1 cellular context compared by ENCODE assay signal in the genomic region with DNA sequence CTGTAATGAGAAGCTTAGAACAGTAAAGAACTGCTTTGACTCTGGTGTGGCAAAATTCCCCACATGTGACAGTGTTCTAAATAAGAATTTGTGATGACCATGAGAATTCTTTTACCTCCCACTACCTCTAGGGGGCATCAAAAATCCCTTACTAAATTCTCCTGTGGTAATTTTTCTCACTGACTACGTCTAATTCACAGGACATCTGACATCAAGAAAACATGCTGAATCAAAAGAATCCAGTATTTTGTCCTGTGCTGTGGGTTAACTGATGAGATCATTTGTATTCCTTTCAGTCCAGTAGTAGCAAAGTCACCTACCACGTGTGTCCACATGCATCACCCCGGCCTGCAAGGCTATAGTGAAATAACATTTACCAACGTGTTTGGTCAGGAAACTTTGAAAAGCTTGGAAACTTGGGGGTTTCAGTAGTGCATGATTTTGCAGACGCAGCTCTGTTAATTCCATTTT.
TF ChIP-seq lines count a peak whose summit lies in the region.

No MANE protein-coding gene starts in this region.

TF ChIP-seq in HEK293, 187 proteins besides CTCF, POLR2A, EP300 and RAD21 (continued from another document):
- TF ChIP-seq ZNF768 (tag by site-specific recombination; IDR thresholded peaks at IDR 0.05) (no peak), ZNF16 (tag by site-specific recombination; IDR thresholded peaks at IDR 0.05; ENCODE audit: low read depth) (no peak), ZNF19 (tag by site-specific recombination; IDR thresholded peaks at IDR 0.05; ENCODE audit: low read depth) (no peak), RBAK (tag by site-specific recombination; IDR thresholded peaks at IDR 0.05) (no peak), ZNF530 (tag by site-specific recombination; IDR thresholded peaks at IDR 0.05; ENCODE audit: low read depth) (no peak), ZNF76 (tag by site-specific recombination; IDR thresholded peaks at IDR 0.05; ENCODE audit: borderline replicate concordance, low read depth) (no peak), ZNF214 (tag by site-specific recombination; IDR thresholded peaks at IDR 0.05; ENCODE audit: borderline replicate concordance) (no peak), ZNF777 (tag by site-specific recombination; IDR thresholded peaks at IDR 0.05; ENCODE audit: borderline replicate concordance) (no peak), ZSCAN23 (tag by site-specific recombination; IDR thresholded peaks at IDR 0.05) (no peak), ZNF654 (tag by site-specific recombination; IDR thresholded peaks at IDR 0.05; ENCODE audit: low read depth) (peak; percentile 48), ZNF707 (tag by site-specific recombination; IDR thresholded peaks at IDR 0.05) (no peak), SP2 (tag by site-specific recombination; IDR thresholded peaks at IDR 0.05) (no peak), ZNF629 (tag by site-specific recombination; IDR thresholded peaks at IDR 0.05) (peak; percentile 47; the same call in 1 of the 2 replicates), ZFP41 (tag by site-specific recombination; IDR thresholded peaks at IDR 0.05; ENCODE audit: borderline replicate concordance) (no peak), ZNF621 (tag by site-specific recombination; IDR thresholded peaks at IDR 0.05) (no peak), ZNF513 (tag by site-specific recombination; IDR thresholded peaks at IDR 0.05) (no peak), ZBTB7A (tag by site-specific recombination; IDR thresholded peaks at IDR 0.05; ENCODE audit: low read depth) (no peak), SP7 (tag by site-specific recombination; IDR thresholded peaks at IDR 0.05) (no peak), ZSCAN30 (tag by site-specific recombination; IDR thresholded peaks at IDR 0.05) (0 out of 2 replicates have a peak, but pooled peaks have one; percentile 14), OVOL3 (tag by site-specific recombination; IDR thresholded peaks at IDR 0.05) (no peak), ZNF776 (tag by site-specific recombination; IDR thresholded peaks at IDR 0.05; ENCODE audit: borderline replicate concordance) (no peak), GFI1B (tag by site-specific recombination; IDR thresholded peaks at IDR 0.05) (no peak), HOXD13 (CRISPR knock-in tag; IDR thresholded peaks at IDR 0.05; ENCODE audit: borderline replicate concordance) (no peak), ZBTB48 (tag by site-specific recombination; IDR thresholded peaks at IDR 0.05) (no peak)
- TF ChIP-seq, protein P1, sequence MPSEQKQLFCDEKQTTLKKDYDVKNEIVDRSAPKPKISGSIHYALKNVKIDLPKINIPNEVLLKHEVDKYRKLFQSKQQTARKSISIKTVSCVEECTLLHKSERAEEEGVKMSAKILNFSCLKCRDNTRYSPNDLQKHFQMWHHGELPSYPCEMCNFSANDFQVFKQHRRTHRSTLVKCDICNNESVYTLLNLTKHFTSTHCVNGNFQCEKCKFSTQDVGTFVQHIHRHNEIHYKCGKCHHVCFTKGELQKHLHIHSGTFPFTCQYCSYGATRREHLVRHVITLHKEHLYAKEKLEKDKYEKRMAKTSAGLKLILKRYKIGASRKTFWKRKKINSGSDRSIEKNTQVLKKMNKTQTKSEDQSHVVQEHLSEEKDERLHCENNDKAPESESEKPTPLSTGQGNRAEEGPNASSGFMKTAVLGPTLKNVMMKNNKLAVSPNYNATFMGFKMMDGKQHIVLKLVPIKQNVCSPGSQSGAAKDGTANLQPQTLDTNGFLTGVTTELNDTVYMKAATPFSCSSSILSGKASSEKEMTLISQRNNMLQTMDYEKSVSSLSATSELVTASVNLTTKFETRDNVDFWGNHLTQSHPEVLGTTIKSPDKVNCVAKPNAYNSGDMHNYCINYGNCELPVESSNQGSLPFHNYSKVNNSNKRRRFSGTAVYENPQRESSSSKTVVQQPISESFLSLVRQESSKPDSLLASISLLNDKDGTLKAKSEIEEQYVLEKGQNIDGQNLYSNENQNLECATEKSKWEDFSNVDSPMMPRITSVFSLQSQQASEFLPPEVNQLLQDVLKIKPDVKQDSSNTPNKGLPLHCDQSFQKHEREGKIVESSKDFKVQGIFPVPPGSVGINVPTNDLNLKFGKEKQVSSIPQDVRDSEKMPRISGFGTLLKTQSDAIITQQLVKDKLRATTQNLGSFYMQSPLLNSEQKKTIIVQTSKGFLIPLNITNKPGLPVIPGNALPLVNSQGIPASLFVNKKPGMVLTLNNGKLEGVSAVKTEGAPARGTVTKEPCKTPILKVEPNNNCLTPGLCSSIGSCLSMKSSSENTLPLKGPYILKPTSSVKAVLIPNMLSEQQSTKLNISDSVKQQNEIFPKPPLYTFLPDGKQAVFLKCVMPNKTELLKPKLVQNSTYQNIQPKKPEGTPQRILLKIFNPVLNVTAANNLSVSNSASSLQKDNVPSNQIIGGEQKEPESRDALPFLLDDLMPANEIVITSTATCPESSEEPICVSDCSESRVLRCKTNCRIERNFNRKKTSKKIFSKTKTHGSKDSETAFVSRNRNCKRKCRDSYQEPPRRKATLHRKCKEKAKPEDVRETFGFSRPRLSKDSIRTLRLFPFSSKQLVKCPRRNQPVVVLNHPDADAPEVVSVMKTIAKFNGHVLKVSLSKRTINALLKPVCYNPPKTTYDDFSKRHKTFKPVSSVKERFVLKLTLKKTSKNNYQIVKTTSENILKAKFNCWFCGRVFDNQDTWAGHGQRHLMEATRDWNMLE (tag by site-specific recombination; conservative IDR thresholded peaks at IDR 0.05; ENCODE audit: low read depth) = no peak
- TF ChIP-seq, protein P2, sequence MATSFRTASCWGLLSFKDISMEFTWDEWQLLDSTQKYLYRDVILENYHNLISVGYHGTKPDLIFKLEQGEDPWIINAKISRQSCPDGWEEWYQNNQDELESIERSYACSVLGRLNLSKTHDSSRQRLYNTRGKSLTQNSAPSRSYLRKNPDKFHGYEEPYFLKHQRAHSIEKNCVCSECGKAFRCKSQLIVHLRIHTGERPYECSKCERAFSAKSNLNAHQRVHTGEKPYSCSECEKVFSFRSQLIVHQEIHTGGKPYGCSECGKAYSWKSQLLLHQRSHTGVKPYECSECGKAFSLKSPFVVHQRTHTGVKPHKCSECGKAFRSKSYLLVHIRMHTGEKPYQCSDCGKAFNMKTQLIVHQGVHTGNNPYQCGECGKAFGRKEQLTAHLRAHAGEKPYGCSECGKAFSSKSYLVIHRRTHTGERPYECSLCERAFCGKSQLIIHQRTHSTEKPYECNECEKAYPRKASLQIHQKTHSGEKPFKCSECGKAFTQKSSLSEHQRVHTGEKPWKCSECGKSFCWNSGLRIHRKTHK (tag by site-specific recombination; IDR thresholded peaks at IDR 0.05) = no peak
- TF ChIP-seq, protein P3, sequence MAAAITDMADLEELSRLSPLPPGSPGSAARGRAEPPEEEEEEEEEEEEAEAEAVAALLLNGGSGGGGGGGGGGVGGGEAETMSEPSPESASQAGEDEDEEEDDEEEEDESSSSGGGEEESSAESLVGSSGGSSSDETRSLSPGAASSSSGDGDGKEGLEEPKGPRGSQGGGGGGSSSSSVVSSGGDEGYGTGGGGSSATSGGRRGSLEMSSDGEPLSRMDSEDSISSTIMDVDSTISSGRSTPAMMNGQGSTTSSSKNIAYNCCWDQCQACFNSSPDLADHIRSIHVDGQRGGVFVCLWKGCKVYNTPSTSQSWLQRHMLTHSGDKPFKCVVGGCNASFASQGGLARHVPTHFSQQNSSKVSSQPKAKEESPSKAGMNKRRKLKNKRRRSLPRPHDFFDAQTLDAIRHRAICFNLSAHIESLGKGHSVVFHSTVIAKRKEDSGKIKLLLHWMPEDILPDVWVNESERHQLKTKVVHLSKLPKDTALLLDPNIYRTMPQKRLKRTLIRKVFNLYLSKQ (tag by site-specific recombination; IDR thresholded peaks at IDR 0.05; ENCODE audit: borderline replicate concordance) = no peak
- TF ChIP-seq, protein P4, sequence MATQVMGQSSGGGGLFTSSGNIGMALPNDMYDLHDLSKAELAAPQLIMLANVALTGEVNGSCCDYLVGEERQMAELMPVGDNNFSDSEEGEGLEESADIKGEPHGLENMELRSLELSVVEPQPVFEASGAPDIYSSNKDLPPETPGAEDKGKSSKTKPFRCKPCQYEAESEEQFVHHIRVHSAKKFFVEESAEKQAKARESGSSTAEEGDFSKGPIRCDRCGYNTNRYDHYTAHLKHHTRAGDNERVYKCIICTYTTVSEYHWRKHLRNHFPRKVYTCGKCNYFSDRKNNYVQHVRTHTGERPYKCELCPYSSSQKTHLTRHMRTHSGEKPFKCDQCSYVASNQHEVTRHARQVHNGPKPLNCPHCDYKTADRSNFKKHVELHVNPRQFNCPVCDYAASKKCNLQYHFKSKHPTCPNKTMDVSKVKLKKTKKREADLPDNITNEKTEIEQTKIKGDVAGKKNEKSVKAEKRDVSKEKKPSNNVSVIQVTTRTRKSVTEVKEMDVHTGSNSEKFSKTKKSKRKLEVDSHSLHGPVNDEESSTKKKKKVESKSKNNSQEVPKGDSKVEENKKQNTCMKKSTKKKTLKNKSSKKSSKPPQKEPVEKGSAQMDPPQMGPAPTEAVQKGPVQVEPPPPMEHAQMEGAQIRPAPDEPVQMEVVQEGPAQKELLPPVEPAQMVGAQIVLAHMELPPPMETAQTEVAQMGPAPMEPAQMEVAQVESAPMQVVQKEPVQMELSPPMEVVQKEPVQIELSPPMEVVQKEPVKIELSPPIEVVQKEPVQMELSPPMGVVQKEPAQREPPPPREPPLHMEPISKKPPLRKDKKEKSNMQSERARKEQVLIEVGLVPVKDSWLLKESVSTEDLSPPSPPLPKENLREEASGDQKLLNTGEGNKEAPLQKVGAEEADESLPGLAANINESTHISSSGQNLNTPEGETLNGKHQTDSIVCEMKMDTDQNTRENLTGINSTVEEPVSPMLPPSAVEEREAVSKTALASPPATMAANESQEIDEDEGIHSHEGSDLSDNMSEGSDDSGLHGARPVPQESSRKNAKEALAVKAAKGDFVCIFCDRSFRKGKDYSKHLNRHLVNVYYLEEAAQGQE (tag by site-specific recombination; IDR thresholded peaks at IDR 0.05) = no peak
- TF ChIP-seq, protein P5, sequence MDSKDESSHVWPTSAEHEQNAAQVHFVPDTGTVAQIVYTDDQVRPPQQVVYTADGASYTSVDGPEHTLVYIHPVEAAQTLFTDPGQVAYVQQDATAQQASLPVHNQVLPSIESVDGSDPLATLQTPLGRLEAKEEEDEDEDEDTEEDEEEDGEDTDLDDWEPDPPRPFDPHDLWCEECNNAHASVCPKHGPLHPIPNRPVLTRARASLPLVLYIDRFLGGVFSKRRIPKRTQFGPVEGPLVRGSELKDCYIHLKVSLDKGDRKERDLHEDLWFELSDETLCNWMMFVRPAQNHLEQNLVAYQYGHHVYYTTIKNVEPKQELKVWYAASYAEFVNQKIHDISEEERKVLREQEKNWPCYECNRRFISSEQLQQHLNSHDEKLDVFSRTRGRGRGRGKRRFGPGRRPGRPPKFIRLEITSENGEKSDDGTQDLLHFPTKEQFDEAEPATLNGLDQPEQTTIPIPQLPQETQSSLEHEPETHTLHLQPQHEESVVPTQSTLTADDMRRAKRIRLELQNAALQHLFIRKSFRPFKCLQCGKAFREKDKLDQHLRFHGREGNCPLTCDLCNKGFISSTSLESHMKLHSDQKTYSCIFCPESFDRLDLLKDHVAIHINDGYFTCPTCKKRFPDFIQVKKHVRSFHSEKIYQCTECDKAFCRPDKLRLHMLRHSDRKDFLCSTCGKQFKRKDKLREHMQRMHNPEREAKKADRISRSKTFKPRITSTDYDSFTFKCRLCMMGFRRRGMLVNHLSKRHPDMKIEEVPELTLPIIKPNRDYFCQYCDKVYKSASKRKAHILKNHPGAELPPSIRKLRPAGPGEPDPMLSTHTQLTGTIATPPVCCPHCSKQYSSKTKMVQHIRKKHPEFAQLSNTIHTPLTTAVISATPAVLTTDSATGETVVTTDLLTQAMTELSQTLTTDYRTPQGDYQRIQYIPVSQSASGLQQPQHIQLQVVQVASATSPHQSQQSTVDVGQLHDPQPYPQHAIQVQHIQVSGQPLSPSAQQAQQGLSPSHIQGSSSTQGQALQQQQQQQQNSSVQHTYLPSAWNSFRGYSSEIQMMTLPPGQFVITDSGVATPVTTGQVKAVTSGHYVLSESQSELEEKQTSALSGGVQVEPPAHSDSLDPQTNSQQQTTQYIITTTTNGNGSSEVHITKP (tag by site-specific recombination; IDR thresholded peaks at IDR 0.05) = no peak
- TF ChIP-seq, protein P6, sequence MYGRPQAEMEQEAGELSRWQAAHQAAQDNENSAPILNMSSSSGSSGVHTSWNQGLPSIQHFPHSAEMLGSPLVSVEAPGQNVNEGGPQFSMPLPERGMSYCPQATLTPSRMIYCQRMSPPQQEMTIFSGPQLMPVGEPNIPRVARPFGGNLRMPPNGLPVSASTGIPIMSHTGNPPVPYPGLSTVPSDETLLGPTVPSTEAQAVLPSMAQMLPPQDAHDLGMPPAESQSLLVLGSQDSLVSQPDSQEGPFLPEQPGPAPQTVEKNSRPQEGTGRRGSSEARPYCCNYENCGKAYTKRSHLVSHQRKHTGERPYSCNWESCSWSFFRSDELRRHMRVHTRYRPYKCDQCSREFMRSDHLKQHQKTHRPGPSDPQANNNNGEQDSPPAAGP (tag by site-specific recombination; IDR thresholded peaks at IDR 0.05) = no peak
